In the genomic region with DNA sequence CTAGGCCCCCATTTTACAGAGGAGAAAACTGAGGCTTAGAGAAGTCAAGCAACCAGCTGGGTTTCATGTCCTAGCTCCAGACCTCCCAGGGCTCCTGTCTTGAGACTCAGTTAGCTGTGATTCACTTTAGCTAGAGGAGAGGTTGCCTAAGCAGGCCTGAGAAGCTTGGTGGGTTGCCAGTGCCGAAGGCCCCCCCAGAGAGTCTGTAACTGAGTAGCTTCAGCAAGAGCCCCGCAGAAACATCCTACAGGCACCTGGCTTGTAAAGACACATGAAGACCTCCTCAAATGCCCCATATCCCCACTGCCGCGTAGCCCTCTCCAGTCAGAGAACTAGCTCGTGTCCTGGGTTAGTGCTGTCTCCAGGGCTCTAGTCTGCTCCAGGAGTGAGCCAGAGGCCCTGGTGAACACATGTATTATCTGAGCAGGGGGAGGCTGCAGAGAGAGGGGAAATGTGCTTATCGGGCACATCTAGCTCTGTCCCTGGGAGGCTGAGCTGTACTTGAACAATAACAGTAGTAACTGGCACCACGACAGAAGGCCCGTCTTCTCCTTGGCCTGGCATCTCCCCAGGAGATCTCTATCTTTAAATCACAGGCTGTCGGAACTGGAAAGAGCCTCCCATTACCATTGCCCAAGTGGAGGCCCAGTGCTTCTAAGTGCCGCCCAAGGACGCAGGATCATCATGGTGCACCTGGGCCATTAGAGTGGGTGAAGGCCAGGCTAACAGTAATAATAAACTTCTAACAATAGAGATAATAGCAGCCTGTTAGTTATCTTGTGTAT, we compare ENCODE assay signal across 13 cellular contexts. TPM values are rescaled to one million over a fixed set of nuclear protein-coding genes. Genes with fewer than 3 reads are reported as not detected.
DNase-seq lines count a peak whose midpoint lies in the region; ATAC-seq, FAIRE-seq and TF ChIP-seq lines count a peak whose summit lies in the region.
"Had no signal": no experiment of that assay in that cellular context is flagged by ENCODE, and none has a peak within 500 bp of the region (broad histone marks: within the 10 kb centered on the region; RNA-seq: fewer than 3 reads in every experiment).

No MANE protein-coding gene starts in this region.

- H3K4me2 ChIP-seq in neuronal stem cell (ENCODE audit: insufficient read depth, low read length, poor library complexity, severe bottlenecking): no peak overlapping the region

- H2BK120ac ChIP-seq in neuronal stem cell (ENCODE audit: low read depth, low read length): no peak overlapping the region

- no peak overlapping the region for H2BK12ac ChIP-seq in neuronal stem cell (ENCODE audit: low read length)

- ATAC-seq in SK-N-SH treated with all-trans-retinoic acid at 6 μM for 48 hours: peak; percentile 86
- no peak for ATAC-seq in GM19463 (IDR thresholded peaks at IDR 0.05; ENCODE audit: unreplicated experiment)
- no peak for ATAC-seq in HG03442 (IDR thresholded peaks at IDR 0.05; ENCODE audit: unreplicated experiment)
- ATAC-seq in GM19328 (IDR thresholded peaks at IDR 0.05; ENCODE audit: unreplicated experiment): no peak

- H3K79me1 ChIP-seq in neuronal stem cell (ENCODE audit: low read depth, low read length): no peaks in the 10 kb centered on the region

- H3K9me3 ChIP-seq in neuronal stem cell (replicated peaks in 1 of 2; ENCODE audit: control insufficient read depth in 2 of 2, insufficient read depth in 1 of 2, low read depth in 1 of 2, low read length in 2 of 2): no peaks in the 10 kb centered on the region

- H3K27me3 ChIP-seq in neuronal stem cell (ENCODE audit: control insufficient read depth in 3 of 3, insufficient read depth in 3 of 3, low read depth in 1 of 3, low read length in 3 of 3): peaks cover 0 to 16% (median 0%) of the 10 kb centered on the region in 3 experiments

- H4K8ac ChIP-seq in neuronal stem cell (ENCODE audit: low read depth, low read length): no peak overlapping the region

- WGBS in neuronal stem cell (ENCODE audit: extremely low coverage in 2 of 2, insufficient read length in 2 of 2, insufficient replicate concordance in 1 of 2), 2 donors: no CpG with 5 or more reads among the region's 11 CpGs

- DNase-seq in DMS 273 treated with DMSO at 0.1 percent for 48 hours (lab: John Stamatoyannopoulos, UW) (peak; percentile 91), fibroblast of mammary gland (ENCODE audit: low read depth) (peak; percentile 88), neuronal stem cell (ENCODE audit: low spot score) (no peak), D721Med (ENCODE audit: insufficient read length, low spot score) (no peak)
- DNase-seq: activated naive CD4-positive, alpha-beta T cell; CD4-positive, alpha-beta T cell; NCI-H1048; stimulated activated CD4-positive, alpha-beta T cell treated with anti-CD3 and anti-CD28 coated beads, Interleukin-2, amount 100 ng/mL, for 48 hours had no signal

- no peak overlapping the region for H3K14ac ChIP-seq in neuronal stem cell (ENCODE audit: low read length)

- H2BK5ac ChIP-seq in neuronal stem cell (ENCODE audit: low read length): no peak overlapping the region

- no peak overlapping the region for H3K27ac ChIP-seq in neuronal stem cell (replicated peaks; ENCODE audit: low read length)

- H2AFZ ChIP-seq in neuronal stem cell (ENCODE audit: low read length): no peak overlapping the region

- H3K18ac ChIP-seq in neuronal stem cell (ENCODE audit: low read length): peak overlapping the region; percentile 14

- H2BK15ac ChIP-seq in neuronal stem cell (ENCODE audit: low read length): peak overlapping the region; percentile 45

- H3K23ac ChIP-seq in neuronal stem cell (ENCODE audit: low read depth, low read length, poor library complexity): no peak overlapping the region

- H3K9ac ChIP-seq in neuronal stem cell (ENCODE audit: low read depth, low read length, poor library complexity): no peak overlapping the region

- H3K4ac ChIP-seq in neuronal stem cell (ENCODE audit: low read length): no peak overlapping the region

- TF ChIP-seq CTCF in fibroblast of mammary gland (conservative IDR thresholded peaks at IDR 0.05; ENCODE audit: control insufficient read depth, insufficient read depth, low read depth, low read length): no peak
- no peak for TF ChIP-seq CTCF in D721Med (IDR thresholded peaks at IDR 0.05; ENCODE audit: insufficient read depth, missing control alignments)

- no peak for FAIRE-seq in D721Med (lab: Jason Lieb, UNC)
- FAIRE-seq: GM12892 had no signal

- peaks cover 3 to 9% of the 10 kb centered on the region in 2 donors for H3K4me1 ChIP-seq in neuronal stem cell (ENCODE audit: control insufficient read depth in 2 of 2, insufficient read depth in 1 of 2, low read depth in 1 of 2, low read length in 2 of 2)

- H4K91ac ChIP-seq in neuronal stem cell (ENCODE audit: low read depth, low read length, poor library complexity): no peak overlapping the region

- no peak overlapping the region for H2AK5ac ChIP-seq in neuronal stem cell (ENCODE audit: low read depth, low read length)

- no peaks in the 10 kb centered on the region for H3K36me3 ChIP-seq in neuronal stem cell (replicated peaks in 1 of 2; ENCODE audit: control insufficient read depth in 2 of 2, insufficient read depth in 2 of 2, low read length in 2 of 2)

- H3K4me3 ChIP-seq in fibroblast of mammary gland (ENCODE audit: control insufficient read depth, low read depth, low read length) (no peak overlapping the region), neuronal stem cell (ENCODE audit: low read length in 2 of 2) (no peak overlapping the region)

TF ChIP-seq in SK-N-SH treated with all-trans-retinoic acid at 6 μM for 48 hours, 23 proteins besides CTCF, POLR2A, EP300 and RAD21:
- peak; percentile 50; the same call in 1 of the 2 replicates for TF ChIP-seq ZNF70 (CRISPR knock-in tag; IDR thresholded peaks at IDR 0.05)
- 0 out of 2 replicates have a peak, but pooled peaks have one; percentile 56 for TF ChIP-seq ESRRG (CRISPR knock-in tag; IDR thresholded peaks at IDR 0.05)
- peak; percentile 41; the same call in 1 of the 2 replicates for TF ChIP-seq ZNF8 (CRISPR knock-in tag; IDR thresholded peaks at IDR 0.05)
- no peak for TF ChIP-seq ZFP30 (CRISPR knock-in tag; IDR thresholded peaks at IDR 0.05)
- TF ChIP-seq SNAI2 (CRISPR knock-in tag; IDR thresholded peaks at IDR 0.05): peak; percentile 55; the same call in 1 of the 2 replicates
- TF ChIP-seq ISL1 (CRISPR knock-in tag; IDR thresholded peaks at IDR 0.05): 0 out of 2 replicates have a peak, but pooled peaks have one; percentile 38
- TF ChIP-seq, protein P1, sequence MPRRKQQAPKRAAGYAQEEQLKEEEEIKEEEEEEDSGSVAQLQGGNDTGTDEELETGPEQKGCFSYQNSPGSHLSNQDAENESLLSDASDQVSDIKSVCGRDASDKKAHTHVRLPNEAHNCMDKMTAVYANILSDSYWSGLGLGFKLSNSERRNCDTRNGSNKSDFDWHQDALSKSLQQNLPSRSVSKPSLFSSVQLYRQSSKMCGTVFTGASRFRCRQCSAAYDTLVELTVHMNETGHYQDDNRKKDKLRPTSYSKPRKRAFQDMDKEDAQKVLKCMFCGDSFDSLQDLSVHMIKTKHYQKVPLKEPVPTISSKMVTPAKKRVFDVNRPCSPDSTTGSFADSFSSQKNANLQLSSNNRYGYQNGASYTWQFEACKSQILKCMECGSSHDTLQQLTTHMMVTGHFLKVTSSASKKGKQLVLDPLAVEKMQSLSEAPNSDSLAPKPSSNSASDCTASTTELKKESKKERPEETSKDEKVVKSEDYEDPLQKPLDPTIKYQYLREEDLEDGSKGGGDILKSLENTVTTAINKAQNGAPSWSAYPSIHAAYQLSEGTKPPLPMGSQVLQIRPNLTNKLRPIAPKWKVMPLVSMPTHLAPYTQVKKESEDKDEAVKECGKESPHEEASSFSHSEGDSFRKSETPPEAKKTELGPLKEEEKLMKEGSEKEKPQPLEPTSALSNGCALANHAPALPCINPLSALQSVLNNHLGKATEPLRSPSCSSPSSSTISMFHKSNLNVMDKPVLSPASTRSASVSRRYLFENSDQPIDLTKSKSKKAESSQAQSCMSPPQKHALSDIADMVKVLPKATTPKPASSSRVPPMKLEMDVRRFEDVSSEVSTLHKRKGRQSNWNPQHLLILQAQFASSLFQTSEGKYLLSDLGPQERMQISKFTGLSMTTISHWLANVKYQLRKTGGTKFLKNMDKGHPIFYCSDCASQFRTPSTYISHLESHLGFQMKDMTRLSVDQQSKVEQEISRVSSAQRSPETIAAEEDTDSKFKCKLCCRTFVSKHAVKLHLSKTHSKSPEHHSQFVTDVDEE (CRISPR knock-in tag; IDR thresholded peaks at IDR 0.05): peak; percentile 90; the same call in 1 of the 2 replicates
- 0 out of 2 replicates have a peak, but pooled peaks have one; percentile 45 for TF ChIP-seq ZFP3 (CRISPR knock-in tag; IDR thresholded peaks at IDR 0.05)
- 0 out of 2 replicates have a peak, but pooled peaks have one; percentile 26 for TF ChIP-seq GLIS3 (CRISPR knock-in tag; IDR thresholded peaks at IDR 0.05)
- TF ChIP-seq ZNF565 (CRISPR knock-in tag; conservative IDR thresholded peaks at IDR 0.05; ENCODE audit: low read depth): 0 out of 2 replicates have a peak, but pooled peaks have one; percentile 19
- no peak for TF ChIP-seq ZC3H10 (CRISPR knock-in tag; IDR thresholded peaks at IDR 0.05)
- TF ChIP-seq PPARA (CRISPR knock-in tag; IDR thresholded peaks at IDR 0.05; ENCODE audit: borderline replicate concordance): no peak; the same call in 1 of the 2 replicates
- TF ChIP-seq RARB (CRISPR knock-in tag; IDR thresholded peaks at IDR 0.05): no peak
- TF ChIP-seq TCF4 (CRISPR knock-in tag; IDR thresholded peaks at IDR 0.05; ENCODE audit: borderline replicate concordance): peak; percentile 88; the same call in 1 of the 2 replicates

RNA-seq across cellular contexts. Expression of a gene that starts 28.9 kb away (rescaled TPM):
- polyA plus RNA-seq in neuronal stem cell (2013, experiment 1 of 2): 2.8 TPM
- 2.8 TPM for polyA plus RNA-seq in neuronal stem cell (2013, experiment 2 of 2)

Comparison
In these comparisons a context has a peak if more than half of its experiments do, and no peak if none do; other contexts are left out.
1. DNase-seq: peak in DMS 273 treated with DMSO at 0.1 percent for 48 hours (single experiment) and fibroblast of mammary gland (single experiment); none in neuronal stem cell (single experiment) and D721Med (single experiment).